Comparison of ENCODE assay signal across 8 cellular contexts in the genomic region with DNA sequence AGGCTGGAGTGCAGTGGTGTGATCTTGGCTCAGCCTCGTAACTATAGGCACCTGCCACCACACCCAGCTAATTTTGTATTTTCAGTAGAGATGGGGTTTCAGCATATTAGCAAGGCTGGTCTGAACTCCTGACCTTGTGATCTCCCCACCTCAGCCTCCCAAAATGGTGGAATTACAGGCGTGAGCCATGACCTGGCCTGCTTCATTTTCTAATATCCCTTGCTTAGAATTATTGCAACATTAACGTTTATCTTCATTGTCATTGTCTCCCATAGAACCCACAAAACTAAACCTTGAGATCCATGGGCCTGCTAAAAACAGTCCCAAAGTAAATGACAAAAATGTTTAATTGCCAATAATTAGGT. TPM values are rescaled to one million over a fixed set of nuclear protein-coding genes. Genes with fewer than 3 reads are reported as not detected.
DNase-seq lines count a peak whose midpoint lies in the region; ATAC-seq, FAIRE-seq and TF ChIP-seq lines count a peak whose summit lies in the region.

No MANE protein-coding gene starts in this region.

- H3K27me3 Mint-ChIP-seq in CD8-positive, alpha-beta T cell (ENCODE audit: low read depth), result no peaks in the 10 kb centered on the region
- no peaks in the 10 kb centered on the region for H3K27me3 Mint-ChIP-seq in activated B cell treated with CpG ODN at 0.5 μM for 24 hours

- ATAC-seq in CD8-positive, alpha-beta T cell, result no peak
- ATAC-seq in HCT116 (peak; percentile 39), activated B cell treated with CpG ODN at 0.5 μM for 24 hours (ENCODE audit: low read depth) (no peak), left colon (peak; percentile 5)

- H3K4me1 ChIP-seq in CD8-positive, alpha-beta T cell (ENCODE audit: insufficient read depth, low read length), result peaks cover 33% of the 10 kb centered on the region
- peaks cover 6 to 46% of the 10 kb centered on the region in 2 experiments; a peak in 3 of 4 replicates for H3K4me1 ChIP-seq in HCT116 (ENCODE audit: control insufficient read depth in 1 of 2, insufficient read depth in 2 of 2, low read length in 2 of 2)

- peaks cover 45% of the 10 kb centered on the region for H3K4me1 Mint-ChIP-seq in CD8-positive, alpha-beta T cell (ENCODE audit: low read depth)
- H3K4me1 Mint-ChIP-seq in activated B cell treated with CpG ODN at 0.5 μM for 24 hours, result peaks cover 65% of the 10 kb centered on the region

- in situ Hi-C loops in GM13977 (cut with MboI; ENCODE audit: low pct_unique_long_range_greater_than_20kb, low sequenced_read_pairs, unreplicated experiment), result loop anchor here (10.0 kb wide), 1 partner anchor 100 kb away; no protein-coding TSS in a partner anchor

- intact Hi-C loops in CD8-positive, alpha-beta T cell (cut with DNase I, micrococcal nuclease), result loop anchor here (1.0 to 5.0 kb wide), 4 partner anchors 54 to 218 kb away; a partner anchor contains a TSS
- intact Hi-C loops in HCT116 (cut with micrococcal nuclease) (loop anchor here (2.0 kb wide), 1 partner anchor 96 kb away; no protein-coding TSS in a partner anchor), activated B cell treated with CpG ODN at 0.5 μM for 24 hours (cut with micrococcal nuclease) (loop anchor here (1.0 kb wide), 4 partner anchors 63 to 161 kb away; no protein-coding TSS in a partner anchor), left colon (cut with DNase I, micrococcal nuclease) (loop anchor here (2.0 to 10.0 kb wide), 3 partner anchors 68 to 100 kb away; no protein-coding TSS in a partner anchor)

- no peaks in the 10 kb centered on the region for H3K9me3 ChIP-seq in CD8-positive, alpha-beta T cell (ENCODE audit: low read length)
- H3K9me3 ChIP-seq in HCT116 (ENCODE audit: control insufficient read depth in 1 of 2, insufficient read depth in 1 of 2, low read depth in 1 of 2, low read length in 2 of 2), result no peaks in the 10 kb centered on the region

- TF ChIP-seq CTCF in CD8-positive, alpha-beta T cell (IDR thresholded peaks at IDR 0.05), result no peak
- TF ChIP-seq CTCF in HCT116 (IDR thresholded peaks at IDR 0.05 in 2 of 3, conservative IDR thresholded peaks at IDR 0.05 in 1 of 3; ENCODE audit: borderline replicate concordance in 1 of 3, insufficient read depth in 1 of 3, low read depth in 2 of 3, low read length in 2 of 3), result no peak
- TF ChIP-seq CTCF in activated B cell treated with CpG ODN at 0.5 μM for 24 hours (IDR thresholded peaks at IDR 0.05), result no peak
- TF ChIP-seq CTCF in GM13977 (IDR thresholded peaks at IDR 0.05; ENCODE audit: extremely low read depth, insufficient read depth, missing control alignments), result no peak

- no peak overlapping the region for H3K4me2 ChIP-seq in HCT116 (ENCODE audit: low read length)

- H3K9me3 Mint-ChIP-seq in CD8-positive, alpha-beta T cell, result no peaks in the 10 kb centered on the region
- H3K9me3 Mint-ChIP-seq in activated B cell treated with CpG ODN at 0.5 μM for 24 hours, result no peaks in the 10 kb centered on the region

- no peak overlapping the region for H3K4me3 ChIP-seq in CD8-positive, alpha-beta T cell (ENCODE audit: low read depth, low read length)
- no peak overlapping the region for H3K4me3 ChIP-seq in HCT116 (replicated peaks in 1 of 2; ENCODE audit: low read depth in 1 of 2, low read length in 2 of 2)

- CTCF ChIA-PET in CD8-positive, alpha-beta T cell (lab: Charles Lee), result interaction anchor here (0.7 to 13.3 kb wide), 12 partner anchors 12 to 1695 kb away, joined by 3 to 288 read pairs (median 4); a partner anchor contains a TSS
- CTCF ChIA-PET in HCT116 (lab: Charles Lee), result interaction anchor here (1.0 kb wide), 1 partner anchor 138 kb away, joined by 4 read pairs; no protein-coding TSS in a partner anchor
- CTCF ChIA-PET in activated B cell treated with CpG ODN at 0.5 μM for 24 hours (lab: Charles Lee), result interaction anchor here (0.8 to 4.3 kb wide), 5 partner anchors 93 to 152 kb away, joined by 3 to 64 read pairs (median 6); a partner anchor contains a TSS

- FAIRE-seq in GM19239 (lab: Jason Lieb, UNC), result no peak

- no peak for TF ChIP-seq POLR2A in HCT116 (IDR thresholded peaks at IDR 0.05; ENCODE audit: borderline replicate concordance, extremely low read depth, insufficient read depth, insufficient read length)

- no peaks in the 10 kb centered on the region for H3K9me2 ChIP-seq in HCT116 (ENCODE audit: insufficient read depth)

- no peak for TF ChIP-seq RAD21 in HCT116 (IDR thresholded peaks at IDR 0.05; ENCODE audit: low read depth)

- no peaks in the 10 kb centered on the region for H3K27me3 ChIP-seq in CD8-positive, alpha-beta T cell (ENCODE audit: insufficient read depth, low read length)
- no peaks in the 10 kb centered on the region for H3K27me3 ChIP-seq in HCT116 (ENCODE audit: insufficient read depth, low read length)

- no TSS peak for BruUV-seq in HCT116 (replicated peaks; lab: Mats Ljungman, UMichigan)

- H3K9ac ChIP-seq in HCT116 (ENCODE audit: low read length), result 0 out of 2 replicates have a peak overlapping the region, but pooled peaks have one; percentile 27

- no peak overlapping the region for H2AFZ ChIP-seq in HCT116 (ENCODE audit: low read depth, low read length, poor library complexity, severe bottlenecking)

- POLR2A ChIA-PET in CD8-positive, alpha-beta T cell (lab: Charles Lee), result interaction anchor here (1.2 to 10.2 kb wide), 5 partner anchors 53 to 139 kb away, joined by 4 to 112 read pairs (median 6); a partner anchor contains a TSS
- POLR2A ChIA-PET in HCT116 (lab: Charles Lee) (interaction anchor here (0.6 to 5.2 kb wide), 15 partner anchors 8 to 185 kb away, joined by 3 to 32 read pairs (median 5); a partner anchor contains a TSS), activated B cell treated with CpG ODN at 0.5 μM for 24 hours (lab: Charles Lee) (interaction anchor here (0.6 to 7.6 kb wide), 17 partner anchors 8 to 138 kb away, joined by 3 to 91 read pairs (median 11); a partner anchor contains a TSS)

- peaks cover 20% of the 10 kb centered on the region for H3K79me2 ChIP-seq in HCT116 (ENCODE audit: insufficient read depth, low read length)

- H3K27ac Mint-ChIP-seq in CD8-positive, alpha-beta T cell, result peak overlapping the region; percentile 68
- H3K27ac Mint-ChIP-seq in activated B cell treated with CpG ODN at 0.5 μM for 24 hours, result peak overlapping the region; percentile 80

- RAD21 ChIA-PET in HCT116 (lab: Charles Lee; ENCODE audit: low non-redundant PET in 1 of 2, low total read pairs in 2 of 2, uncharacterized antibody in 2 of 2, unreplicated experiment in 2 of 2), result no interaction called here

- H4K20me1 ChIP-seq in HCT116 (ENCODE audit: insufficient read depth), result peaks cover 19% of the 10 kb centered on the region; the same call in 1 of the 2 replicates

- no peak overlapping the region for H3K27ac ChIP-seq in CD8-positive, alpha-beta T cell (ENCODE audit: low read depth, low read length)
- H3K27ac ChIP-seq in HCT116 (ENCODE audit: low read depth, low read length) (peak overlapping the region; percentile 50), caudate nucleus (ENCODE audit: low read depth, low read length) (no peak overlapping the region)

- peaks cover 59% of the 10 kb centered on the region for H3K36me3 Mint-ChIP-seq in CD8-positive, alpha-beta T cell
- H3K36me3 Mint-ChIP-seq in activated B cell treated with CpG ODN at 0.5 μM for 24 hours (ENCODE audit: low read depth), result peaks cover 64% of the 10 kb centered on the region

- peaks cover 42% of the 10 kb centered on the region for H3K36me3 ChIP-seq in CD8-positive, alpha-beta T cell (ENCODE audit: insufficient read depth, low read length)
- H3K36me3 ChIP-seq in HCT116 (ENCODE audit: control insufficient read depth in 1 of 2, insufficient read depth in 2 of 2, low read length in 2 of 2), result peaks cover 14 to 29% of the 10 kb centered on the region in 2 experiments

- no peak for DNase-seq in CD8-positive, alpha-beta T cell
- no peak for DNase-seq in HCT116 (ENCODE audit: low read depth, low spot score)
- no peak for DNase-seq in activated B cell treated with CpG ODN at 0.5 μM for 24 hours
- DNase-seq in left colon, result no peak
- no peak for DNase-seq in GM19239 (ENCODE audit: insufficient read length, low spot score)
- DNase-seq in GM13977 (ENCODE audit: low spot score), result no peak
- DNase-seq in caudate nucleus (lab: John Stamatoyannopoulos, UW), result no peak
- DNase-seq in Ammon's horn (ENCODE audit: low spot score), result no peak

- no peak overlapping the region for H3K4me3 Mint-ChIP-seq in CD8-positive, alpha-beta T cell
- H3K4me3 Mint-ChIP-seq in activated B cell treated with CpG ODN at 0.5 μM for 24 hours, result peak overlapping the region; percentile 72

TF ChIP-seq in HCT116, 20 proteins besides CTCF, POLR2A, EP300 and RAD21 (continues in another document):
- TF ChIP-seq, protein P1, sequence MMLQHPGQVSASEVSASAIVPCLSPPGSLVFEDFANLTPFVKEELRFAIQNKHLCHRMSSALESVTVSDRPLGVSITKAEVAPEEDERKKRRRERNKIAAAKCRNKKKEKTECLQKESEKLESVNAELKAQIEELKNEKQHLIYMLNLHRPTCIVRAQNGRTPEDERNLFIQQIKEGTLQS (IDR thresholded peaks at IDR 0.05), result no peak
- TF ChIP-seq SRF (IDR thresholded peaks at IDR 0.05; ENCODE audit: low read depth) (no peak), ELF1 (IDR thresholded peaks at IDR 0.05; ENCODE audit: borderline replicate concordance, low read depth) (no peak), ZNF274 (IDR thresholded peaks at IDR 0.05; ENCODE audit: low read depth, low read length) (no peak), SIN3A (IDR thresholded peaks at IDR 0.05; ENCODE audit: low read depth) (no peak), EZH2 (IDR thresholded peaks at IDR 0.05) (no peak), EZH2phosphoT487 (IDR thresholded peaks at IDR 0.05; ENCODE audit: borderline replicate concordance) (no peak)

RNA-seq across cellular contexts. Expression of a gene that starts 6.1 kb away (rescaled TPM):
- over 10,000 TPM; 16,418 to 17,118 TPM for total RNA-seq in CD8-positive, alpha-beta T cell
- total RNA-seq in HCT116 (2021; ENCODE audit: unreplicated experiment), result 12,560 TPM
- 13,732 and 15,309 TPM in 2 replicates for polyA plus RNA-seq in HCT116 (2012)
- total RNA-seq in activated B cell treated with CpG ODN at 0.5 μM for 24 hours, result 19,962 and 22,096 TPM in 2 replicates
- 1,000 to 10,000 TPM; 6,801 to 8,079 TPM for total RNA-seq in left colon

RNA-seq across cellular contexts. Expression of a gene that starts 53.2 kb away (rescaled TPM):
- 10 to 100 TPM; 35.7 to 37.0 TPM for total RNA-seq in CD8-positive, alpha-beta T cell
- total RNA-seq in HCT116 (2021; ENCODE audit: unreplicated experiment) (40.1 TPM), activated B cell treated with CpG ODN at 0.5 μM for 24 hours (58.5 and 59.3 TPM in 2 replicates), left colon (10 to 100 TPM; 20.3 to 23.1 TPM)
- 27.3 and 30.4 TPM in 2 replicates for polyA plus RNA-seq in HCT116 (2012)

Comparison
In these comparisons a context has a peak if more than half of its experiments do, and no peak if none do; other contexts are left out.
1. ATAC-seq: peak in HCT116 (single experiment) and left colon (single experiment); none in CD8-positive, alpha-beta T cell (single experiment) and activated B cell treated with CpG ODN at 0.5 μM for 24 hours (single experiment).